27 cellular contexts compared by ENCODE assay signal in the genomic region with DNA sequence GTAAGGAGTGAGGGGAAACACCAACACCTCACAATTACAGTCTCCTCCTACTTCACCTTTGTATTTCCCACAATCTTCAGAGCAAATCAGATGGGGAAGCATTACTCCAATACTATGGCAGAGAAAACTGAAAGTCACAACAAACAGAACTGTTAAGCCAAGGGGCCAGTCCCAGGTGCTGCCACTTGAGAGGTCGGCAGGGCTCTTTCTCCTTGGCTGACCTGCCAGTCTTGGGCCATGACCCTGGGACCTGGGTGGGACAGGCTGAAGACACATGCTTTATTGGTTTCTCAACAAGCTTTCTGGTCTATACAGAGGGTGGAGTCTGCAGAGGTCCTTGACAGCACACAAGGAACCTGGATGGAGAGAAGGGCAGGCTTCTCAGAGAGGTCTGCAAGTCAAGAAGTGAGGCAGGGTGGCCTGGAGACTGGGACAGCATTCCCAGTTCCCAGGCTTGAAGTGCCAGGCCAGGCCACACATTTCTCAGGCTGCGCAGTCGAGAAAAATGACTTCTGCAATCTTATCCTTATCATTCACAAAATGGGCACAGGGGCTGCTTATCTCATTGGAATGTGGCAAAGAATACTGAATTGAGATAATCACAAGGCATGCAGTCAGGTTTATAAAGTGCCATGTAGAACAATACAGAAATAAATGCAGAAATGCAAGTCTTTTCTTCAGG.
"Had no signal": no experiment of that assay in that cellular context is flagged by ENCODE, and none has a peak within 500 bp of the region (broad histone marks: within the 10 kb centered on the region; RNA-seq: fewer than 3 reads in every experiment).

No MANE protein-coding gene starts in this region.

- H3K27me3 Mint-ChIP-seq: type B pancreatic cell had no signal

- H3K36me3 ChIP-seq: heart right ventricle, left lung, neutrophil, ovary, right atrium auricular region, right lobe of liver, suprapubic skin, tibial nerve, vagina had no signal

- H3K4me1 ChIP-seq: heart right ventricle, left lung, right atrium auricular region, right lobe of liver, suprapubic skin, tibial nerve, vagina had no signal

- H3K4me3 Mint-ChIP-seq: naive thymus-derived CD4-positive, alpha-beta T cell; natural killer cell treated with Interleukin-12 subunit alpha and Interleukin-12 subunit beta and Interleukin-15 and Interleukin-18, amount 100 ng/mL, for 72 hours; stimulated activated naive CD8-positive, alpha-beta T cell treated with anti-CD3 and anti-CD28 coated beads, Interleukin-15, Interleukin-2, amounts not matched to agents 100 ng/mL and 50 ng/mL, for 24 hours; type B pancreatic cell had no signal

- H2AFZ ChIP-seq: hepatocyte had no signal

- H3K4me1 Mint-ChIP-seq: naive thymus-derived CD4-positive, alpha-beta T cell had no signal

- H3K9me3 ChIP-seq: heart right ventricle, left lung, mucosa of descending colon, neutrophil, ovary, right lobe of liver, suprapubic skin, tibial nerve, vagina had no signal

- H3K9me3 Mint-ChIP-seq: natural killer cell treated with Interleukin-12 subunit alpha and Interleukin-12 subunit beta and Interleukin-15 and Interleukin-18, amount 100 ng/mL, for 72 hours; stimulated activated naive CD8-positive, alpha-beta T cell treated with anti-CD3 and anti-CD28 coated beads, Interleukin-15, Interleukin-2, amounts not matched to agents 100 ng/mL and 50 ng/mL, for 24 hours; type B pancreatic cell had no signal

- H3K79me2 ChIP-seq: hepatocyte had no signal

- H3K27me3 ChIP-seq: heart right ventricle, hepatocyte, left lung, ovary, right atrium auricular region, right lobe of liver, suprapubic skin, tibial nerve, vagina had no signal

- H3K36me3 Mint-ChIP-seq: natural killer cell treated with Interleukin-12 subunit alpha and Interleukin-12 subunit beta and Interleukin-15 and Interleukin-18, amount 100 ng/mL, for 72 hours; type B pancreatic cell had no signal

- ATAC-seq: heart right ventricle; left colon; left lung; mucosa of descending colon; naive thymus-derived CD4-positive, alpha-beta T cell; right lobe of liver had no signal

- H3K27ac Mint-ChIP-seq: naive thymus-derived CD4-positive, alpha-beta T cell; natural killer cell treated with Interleukin-12 subunit alpha and Interleukin-12 subunit beta and Interleukin-15 and Interleukin-18, amount 100 ng/mL, for 72 hours; stimulated activated naive CD8-positive, alpha-beta T cell treated with anti-CD3 and anti-CD28 coated beads, Interleukin-15, Interleukin-2, amounts not matched to agents 100 ng/mL and 50 ng/mL, for 24 hours; type B pancreatic cell had no signal

- H3K27ac ChIP-seq: heart right ventricle, hepatocyte, left lung, neutrophil, ovary, right atrium auricular region, right lobe of liver, suprapubic skin, tibial nerve, vagina had no signal

- H3K4me3 ChIP-seq: heart right ventricle, hepatocyte, left lung, lung, mucosa of descending colon, ovary, right atrium auricular region, right lobe of liver, smooth muscle cell, suprapubic skin, tibial nerve, vagina had no signal

- DNase-seq: heart right ventricle; kidney glomerular epithelial cell; left colon; left lung; midbrain; mucosa of descending colon; naive thymus-derived CD4-positive, alpha-beta T cell; occipital lobe; ovary; right lobe of liver; stimulated activated CD4-positive, alpha-beta T cell treated with anti-CD3 and anti-CD28 coated beads, Interleukin-1b, Interleukin-23, amount 100 ng/mL, for 48 hours; stimulated activated CD4-positive, alpha-beta T cell treated with anti-CD3 and anti-CD28 coated beads, Interleukin-2, amount 100 ng/mL, for 48 hours; stimulated activated CD4-positive, alpha-beta T cell treated with anti-CD3 and anti-CD28 coated beads, Interleukin-4, amount 100 ng/mL, for 4 hours; stimulated activated CD8-positive, alpha-beta memory T cell treated with anti-CD3 and anti-CD28 coated beads, Interleukin-4, amount 100 ng/mL, for 48 hours; stimulated activated naive CD4-positive, alpha-beta T cell had no signal

- FAIRE-seq: keratinocyte had no signal

- H3K4me2 ChIP-seq: hepatocyte, smooth muscle cell had no signal
